In the genomic region with DNA sequence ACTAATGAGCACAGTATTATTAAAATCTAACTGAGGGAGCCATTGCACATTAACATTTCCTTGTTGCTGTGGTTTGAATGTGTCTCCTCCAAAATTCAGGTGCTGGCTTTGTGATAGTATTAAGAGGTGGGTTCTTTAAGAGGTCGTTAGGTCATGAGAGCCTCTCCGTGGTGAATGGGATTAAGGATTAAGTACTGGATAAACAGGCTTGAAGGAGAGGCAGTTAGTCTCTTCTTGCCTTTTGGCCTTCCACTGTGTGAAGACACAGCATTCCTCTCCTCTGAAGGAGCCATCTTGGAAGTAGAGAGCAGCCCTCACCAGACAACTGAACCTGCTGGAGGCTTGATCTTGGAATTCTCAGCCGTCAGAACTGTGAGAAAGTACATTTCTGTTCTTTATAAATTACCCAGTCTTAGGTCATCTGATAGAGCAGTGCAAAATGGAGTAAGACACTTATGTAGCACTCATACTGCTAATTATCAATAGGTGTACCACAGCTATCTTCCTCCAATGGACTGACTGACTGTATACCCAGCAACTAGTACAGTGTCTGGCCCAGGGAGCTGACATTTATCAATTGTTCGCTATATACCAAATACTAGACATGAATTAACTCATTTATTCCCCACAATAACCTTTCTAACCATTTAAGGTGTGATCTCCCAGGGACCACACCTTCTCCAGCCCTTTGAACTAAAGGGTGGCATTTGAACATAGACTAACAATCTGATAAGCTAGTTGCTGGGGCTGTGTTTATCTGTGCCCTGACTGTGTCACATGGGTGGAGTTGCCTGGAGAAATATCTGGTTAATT, we compare ENCODE assay signal across 1 cellular context.
TF ChIP-seq lines count a peak whose summit lies in the region.

No MANE protein-coding gene starts in this region.

TF ChIP-seq in K562, 482 proteins besides CTCF, POLR2A, EP300 and RAD21 (continued from another document):
- no peak for TF ChIP-seq IRF9 (tag; IDR thresholded peaks at IDR 0.05)
- no peak for TF ChIP-seq HMGN3 (IDR thresholded peaks at IDR 0.05; ENCODE audit: borderline replicate concordance, extremely low read depth, insufficient read length, low read depth, low read length)
- TF ChIP-seq RFX1 (IDR thresholded peaks at IDR 0.05) = 0 out of 2 replicates have a peak, but pooled peaks have one; percentile 16
- TF ChIP-seq ID3 (CRISPR knock-in tag; IDR thresholded peaks at IDR 0.05) = no peak
- TF ChIP-seq ID3 (tag; IDR thresholded peaks at IDR 0.05) = peak; percentile 74; the same call in 1 of the 2 replicates
- TF ChIP-seq ZNF408 (CRISPR knock-in tag; IDR thresholded peaks at IDR 0.05; ENCODE audit: low read depth) = no peak
- 0 out of 2 replicates have a peak, but pooled peaks have one; percentile 7 for TF ChIP-seq SOX6 (IDR thresholded peaks at IDR 0.05)
- TF ChIP-seq ARID3A (IDR thresholded peaks at IDR 0.05; ENCODE audit: borderline replicate concordance, low read depth, low read length) = no peak
- TF ChIP-seq, protein P1, sequence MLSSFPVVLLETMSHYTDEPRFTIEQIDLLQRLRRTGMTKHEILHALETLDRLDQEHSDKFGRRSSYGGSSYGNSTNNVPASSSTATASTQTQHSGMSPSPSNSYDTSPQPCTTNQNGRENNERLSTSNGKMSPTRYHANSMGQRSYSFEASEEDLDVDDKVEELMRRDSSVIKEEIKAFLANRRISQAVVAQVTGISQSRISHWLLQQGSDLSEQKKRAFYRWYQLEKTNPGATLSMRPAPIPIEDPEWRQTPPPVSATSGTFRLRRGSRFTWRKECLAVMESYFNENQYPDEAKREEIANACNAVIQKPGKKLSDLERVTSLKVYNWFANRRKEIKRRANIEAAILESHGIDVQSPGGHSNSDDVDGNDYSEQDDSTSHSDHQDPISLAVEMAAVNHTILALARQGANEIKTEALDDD (IDR thresholded peaks at IDR 0.05) = peak; percentile 23
